In genomic region chrX:317424-318067, GRCh38 we compare ENCODE assay signal across 1 cellular context.
TF ChIP-seq lines count a peak whose summit lies in the region.

No MANE protein-coding gene starts in this region.

TF ChIP-seq in liver, 16 proteins besides CTCF, POLR2A, EP300 and RAD21 (continued from another document):
- TF ChIP-seq REST (IDR thresholded peaks at IDR 0.05) = no peak
